ENCODE assay signal across 18 cellular contexts in genomic region chr4:8698341-8699062, GRCh38.
"Had no signal": no experiment of that assay in that cellular context is flagged by ENCODE, and none has a peak within 500 bp of the region (broad histone marks: within the 10 kb centered on the region; RNA-seq: fewer than 3 reads in every experiment).

No MANE protein-coding gene starts in this region.

- H3K4me3 ChIP-seq: body of pancreas, dorsolateral prefrontal cortex, left lung, prostate gland, right atrium auricular region, uterus had no signal

- H3K9me3 Mint-ChIP-seq: activated CD4-positive, alpha-beta T cell treated with anti-CD3 and anti-CD28 coated beads, Interleukin-2, amount 10 ng/mL, durations not matched to agents 24 days and 14 days; activated CD8-positive, alpha-beta T cell treated with anti-CD3 and anti-CD28 coated beads for 36 hours; activated naive CD4-positive, alpha-beta T cell treated with anti-CD3 and anti-CD28 coated beads for 36 hours; T-helper 1 cell treated with Interleukin-12 subunit alpha and Interleukin-12 subunit beta and Interleukin-4 antibody, amounts not matched to agents 30 μg/mL and 1 μg/mL, for 36 hours had no signal

- H3K27me3 ChIP-seq: right atrium auricular region had no signal

- DNase-seq: activated CD4-positive, alpha-beta T cell treated with anti-CD3 and anti-CD28 coated beads, Interleukin-2, amount 10 ng/mL, durations not matched to agents 24 days and 14 days; activated CD8-positive, alpha-beta T cell treated with anti-CD3 and anti-CD28 coated beads for 36 hours; activated naive CD4-positive, alpha-beta T cell treated with anti-CD3 and anti-CD28 coated beads for 36 hours; caudate nucleus; hypothalamus; left lung; mammary epithelial cell; nephron progenitor cell; occipital lobe; small intestine; stimulated activated naive B cell treated with anti-CD40 and anti-IgM and Interleukin-4, amounts not matched to agents 10 μg/mL and 1 μg/mL and 100 μg/mL, for 72 hours; uterus had no signal

- H3K36me3 ChIP-seq: left lung, prostate gland, right atrium auricular region, uterus had no signal

- H3K4me1 Mint-ChIP-seq: activated CD4-positive, alpha-beta T cell treated with anti-CD3 and anti-CD28 coated beads, Interleukin-2, amount 10 ng/mL, durations not matched to agents 24 days and 14 days; activated T-helper 17 cell treated with anti-CD3 and anti-CD28 coated beads, Interleukin-2, amount 50 U/mL, for 72 hours; stimulated activated naive B cell treated with anti-CD40 and anti-IgM and Interleukin-4, amounts not matched to agents 10 μg/mL and 1 μg/mL and 100 μg/mL, for 72 hours had no signal

- H3K36me3 Mint-ChIP-seq: stimulated activated naive B cell treated with anti-CD40 and anti-IgM and Interleukin-4, amounts not matched to agents 10 μg/mL and 1 μg/mL and 100 μg/mL, for 72 hours had no signal

- H3K27ac Mint-ChIP-seq: activated CD4-positive, alpha-beta T cell treated with anti-CD3 and anti-CD28 coated beads, Interleukin-2, amount 10 ng/mL, durations not matched to agents 24 days and 14 days; activated CD8-positive, alpha-beta T cell treated with anti-CD3 and anti-CD28 coated beads for 36 hours; activated naive CD4-positive, alpha-beta T cell treated with anti-CD3 and anti-CD28 coated beads for 36 hours; activated T-helper 17 cell treated with anti-CD3 and anti-CD28 coated beads, Interleukin-2, amount 50 U/mL, for 72 hours; nephron progenitor cell; stimulated activated naive B cell treated with anti-CD40 and anti-IgM and Interleukin-4, amounts not matched to agents 10 μg/mL and 1 μg/mL and 100 μg/mL, for 72 hours; T-helper 1 cell treated with Interleukin-12 subunit alpha and Interleukin-12 subunit beta and Interleukin-4 antibody, amounts not matched to agents 30 μg/mL and 1 μg/mL, for 36 hours had no signal

- H3K9me3 ChIP-seq: body of pancreas, left lung, prostate gland, uterus had no signal

- H3K4me3 Mint-ChIP-seq: activated CD4-positive, alpha-beta T cell treated with anti-CD3 and anti-CD28 coated beads, Interleukin-2, amount 10 ng/mL, durations not matched to agents 24 days and 14 days; activated CD8-positive, alpha-beta T cell treated with anti-CD3 and anti-CD28 coated beads for 36 hours; activated naive CD4-positive, alpha-beta T cell treated with anti-CD3 and anti-CD28 coated beads for 36 hours; activated T-helper 17 cell treated with anti-CD3 and anti-CD28 coated beads, Interleukin-2, amount 50 U/mL, for 72 hours; nephron progenitor cell; stimulated activated naive B cell treated with anti-CD40 and anti-IgM and Interleukin-4, amounts not matched to agents 10 μg/mL and 1 μg/mL and 100 μg/mL, for 72 hours; T-helper 1 cell treated with Interleukin-12 subunit alpha and Interleukin-12 subunit beta and Interleukin-4 antibody, amounts not matched to agents 30 μg/mL and 1 μg/mL, for 36 hours had no signal

- H3K27ac ChIP-seq: body of pancreas, dorsolateral prefrontal cortex, left lung, prostate gland, right atrium auricular region, uterus had no signal

- H3K27me3 Mint-ChIP-seq: activated CD4-positive, alpha-beta T cell treated with anti-CD3 and anti-CD28 coated beads, Interleukin-2, amount 10 ng/mL, durations not matched to agents 24 days and 14 days had no signal

- H3K4me1 ChIP-seq: body of pancreas, left lung, prostate gland, right atrium auricular region, uterus had no signal
